ENCODE assay signal across 1 cellular context in the genomic region with DNA sequence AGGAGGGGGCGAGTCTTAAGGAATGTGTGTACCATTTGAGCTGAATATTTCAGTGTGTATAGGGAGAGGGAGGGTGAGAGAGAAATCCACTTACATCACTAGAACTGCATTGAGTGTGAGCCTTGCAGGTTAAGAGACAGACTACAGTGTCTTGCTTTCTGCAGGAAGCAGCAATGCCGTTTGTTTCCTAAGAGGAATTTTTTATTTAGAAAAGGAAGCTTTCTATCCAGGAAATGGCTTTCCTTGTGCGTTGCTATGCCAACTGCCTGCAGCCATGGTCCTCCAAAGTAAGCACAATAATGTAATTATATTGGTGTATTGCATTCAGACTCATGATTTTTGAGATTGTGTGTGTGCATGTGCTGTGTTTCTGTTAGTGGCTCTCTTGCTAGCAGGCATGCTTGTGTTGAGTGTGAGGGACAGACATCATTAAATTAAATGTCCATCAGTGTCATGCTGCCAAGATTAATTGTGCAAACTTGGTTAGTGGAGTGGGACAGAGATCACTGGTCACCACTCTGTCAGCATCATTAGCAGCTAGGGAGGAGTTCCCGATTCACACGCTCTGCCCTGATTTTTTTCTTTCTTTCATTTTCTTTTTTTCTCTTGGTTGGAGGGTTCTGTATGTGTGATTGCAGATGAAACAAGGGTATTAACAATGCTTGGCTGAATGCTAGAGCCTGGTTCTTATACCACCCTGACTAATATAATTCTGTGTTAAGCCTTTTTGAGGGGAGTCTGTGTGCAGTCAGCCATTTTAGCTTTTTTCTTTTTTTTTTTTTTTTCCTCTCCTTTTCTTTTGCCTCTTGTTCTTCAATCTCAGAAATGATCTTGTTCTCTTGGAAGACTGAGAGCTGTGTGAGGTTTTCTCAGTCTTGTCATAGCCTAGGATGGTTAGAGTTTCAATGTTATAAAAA.
TF ChIP-seq lines count a peak whose summit lies in the region.

No MANE protein-coding gene starts in this region.

TF ChIP-seq in GM12878, 131 proteins besides CTCF, POLR2A, EP300 and RAD21 (continued from another document):
- TF ChIP-seq, protein P1, sequence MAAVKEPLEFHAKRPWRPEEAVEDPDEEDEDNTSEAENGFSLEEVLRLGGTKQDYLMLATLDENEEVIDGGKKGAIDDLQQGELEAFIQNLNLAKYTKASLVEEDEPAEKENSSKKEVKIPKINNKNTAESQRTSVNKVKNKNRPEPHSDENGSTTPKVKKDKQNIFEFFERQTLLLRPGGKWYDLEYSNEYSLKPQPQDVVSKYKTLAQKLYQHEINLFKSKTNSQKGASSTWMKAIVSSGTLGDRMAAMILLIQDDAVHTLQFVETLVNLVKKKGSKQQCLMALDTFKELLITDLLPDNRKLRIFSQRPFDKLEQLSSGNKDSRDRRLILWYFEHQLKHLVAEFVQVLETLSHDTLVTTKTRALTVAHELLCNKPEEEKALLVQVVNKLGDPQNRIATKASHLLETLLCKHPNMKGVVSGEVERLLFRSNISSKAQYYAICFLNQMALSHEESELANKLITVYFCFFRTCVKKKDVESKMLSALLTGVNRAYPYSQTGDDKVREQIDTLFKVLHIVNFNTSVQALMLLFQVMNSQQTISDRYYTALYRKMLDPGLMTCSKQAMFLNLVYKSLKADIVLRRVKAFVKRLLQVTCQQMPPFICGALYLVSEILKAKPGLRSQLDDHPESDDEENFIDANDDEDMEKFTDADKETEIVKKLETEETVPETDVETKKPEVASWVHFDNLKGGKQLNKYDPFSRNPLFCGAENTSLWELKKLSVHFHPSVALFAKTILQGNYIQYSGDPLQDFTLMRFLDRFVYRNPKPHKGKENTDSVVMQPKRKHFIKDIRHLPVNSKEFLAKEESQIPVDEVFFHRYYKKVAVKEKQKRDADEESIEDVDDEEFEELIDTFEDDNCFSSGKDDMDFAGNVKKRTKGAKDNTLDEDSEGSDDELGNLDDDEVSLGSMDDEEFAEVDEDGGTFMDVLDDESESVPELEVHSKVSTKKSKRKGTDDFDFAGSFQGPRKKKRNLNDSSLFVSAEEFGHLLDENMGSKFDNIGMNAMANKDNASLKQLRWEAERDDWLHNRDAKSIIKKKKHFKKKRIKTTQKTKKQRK (IDR thresholded peaks at IDR 0.05; ENCODE audit: low read depth, low read length), result no peak
- TF ChIP-seq ATF7 (IDR thresholded peaks at IDR 0.05; ENCODE audit: low read depth) (no peak), STAT3 (IDR thresholded peaks at IDR 0.05; ENCODE audit: low read depth, low read length) (no peak), NRF1 (conservative IDR thresholded peaks at IDR 0.05; ENCODE audit: low read depth, low read length) (no peak), RFX5 (IDR thresholded peaks at IDR 0.05; ENCODE audit: low read depth, low read length) (0 out of 2 replicates have a peak, but pooled peaks have one; percentile 19), EED (IDR thresholded peaks at IDR 0.05; ENCODE audit: low read depth) (no peak), ZBED1 (IDR thresholded peaks at IDR 0.05; ENCODE audit: borderline replicate concordance) (no peak), CREB1 (IDR thresholded peaks at IDR 0.05; ENCODE audit: low read depth) (0 out of 2 replicates have a peak, but pooled peaks have one; percentile 11), NFIC (IDR thresholded peaks at IDR 0.05; ENCODE audit: low read depth, low read length) (no peak)
- TF ChIP-seq, protein P2, sequence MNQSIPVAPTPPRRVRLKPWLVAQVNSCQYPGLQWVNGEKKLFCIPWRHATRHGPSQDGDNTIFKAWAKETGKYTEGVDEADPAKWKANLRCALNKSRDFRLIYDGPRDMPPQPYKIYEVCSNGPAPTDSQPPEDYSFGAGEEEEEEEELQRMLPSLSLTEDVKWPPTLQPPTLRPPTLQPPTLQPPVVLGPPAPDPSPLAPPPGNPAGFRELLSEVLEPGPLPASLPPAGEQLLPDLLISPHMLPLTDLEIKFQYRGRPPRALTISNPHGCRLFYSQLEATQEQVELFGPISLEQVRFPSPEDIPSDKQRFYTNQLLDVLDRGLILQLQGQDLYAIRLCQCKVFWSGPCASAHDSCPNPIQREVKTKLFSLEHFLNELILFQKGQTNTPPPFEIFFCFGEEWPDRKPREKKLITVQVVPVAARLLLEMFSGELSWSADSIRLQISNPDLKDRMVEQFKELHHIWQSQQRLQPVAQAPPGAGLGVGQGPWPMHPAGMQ (IDR thresholded peaks at IDR 0.05; ENCODE audit: borderline replicate concordance), result no peak
- TF ChIP-seq, protein P3, sequence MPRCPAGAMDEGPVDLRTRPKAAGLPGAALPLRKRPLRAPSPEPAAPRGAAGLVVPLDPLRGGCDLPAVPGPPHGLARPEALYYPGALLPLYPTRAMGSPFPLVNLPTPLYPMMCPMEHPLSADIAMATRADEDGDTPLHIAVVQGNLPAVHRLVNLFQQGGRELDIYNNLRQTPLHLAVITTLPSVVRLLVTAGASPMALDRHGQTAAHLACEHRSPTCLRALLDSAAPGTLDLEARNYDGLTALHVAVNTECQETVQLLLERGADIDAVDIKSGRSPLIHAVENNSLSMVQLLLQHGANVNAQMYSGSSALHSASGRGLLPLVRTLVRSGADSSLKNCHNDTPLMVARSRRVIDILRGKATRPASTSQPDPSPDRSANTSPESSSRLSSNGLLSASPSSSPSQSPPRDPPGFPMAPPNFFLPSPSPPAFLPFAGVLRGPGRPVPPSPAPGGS (IDR thresholded peaks at IDR 0.05; ENCODE audit: borderline replicate concordance, insufficient read depth, low read depth, low read length, poor library complexity, severe bottlenecking), result no peak
